In the genomic region with DNA sequence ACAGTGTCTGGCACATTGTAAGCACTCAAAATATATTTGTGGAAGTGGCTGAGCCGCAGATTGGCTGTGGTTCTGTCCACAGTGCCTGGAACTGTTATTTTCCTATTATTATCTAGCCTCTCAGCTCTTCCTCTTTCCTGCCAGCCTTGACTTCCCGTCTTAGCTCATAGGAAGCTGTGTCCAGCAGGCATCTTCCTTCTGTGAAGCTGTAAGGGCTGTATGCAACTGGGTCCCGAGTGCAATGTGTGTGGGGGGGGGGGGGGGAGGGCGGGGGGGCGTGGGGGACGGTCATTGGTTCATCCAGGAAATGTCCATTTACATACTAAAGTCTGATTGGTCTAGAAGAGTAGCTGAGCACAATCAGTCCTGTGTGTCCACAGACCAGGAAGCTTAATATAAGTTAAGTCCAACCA, we compare ENCODE assay signal across 9 cellular contexts.
A peak's percentile ranks its signal among the peaks of the same experiment; 100 is the strongest.
DNase-seq lines count a peak whose midpoint lies in the region; FAIRE-seq and TF ChIP-seq lines count a peak whose summit lies in the region.
"Had no signal": no experiment of that assay in that cellular context is flagged by ENCODE, and none has a peak within 500 bp of the region (broad histone marks: within the 10 kb centered on the region; RNA-seq: fewer than 3 reads in every experiment).

No MANE protein-coding gene starts in this region.

- H3K4me1 ChIP-seq in endothelial cell of umbilical vein (ENCODE audit: control insufficient read depth, extremely low read depth, insufficient read depth, low read length) (no peaks in the 10 kb centered on the region), neuronal stem cell (ENCODE audit: control insufficient read depth in 2 of 2, insufficient read depth in 1 of 2, low read depth in 1 of 2, low read length in 2 of 2) (no peaks in the 10 kb centered on the region)

- TF ChIP-seq POLR2A in endothelial cell of umbilical vein (IDR thresholded peaks at IDR 0.05; ENCODE audit: low read depth, low read length): no peak

- no peak overlapping the region for H4K91ac ChIP-seq in neuronal stem cell (ENCODE audit: low read depth, low read length, poor library complexity)

- peaks cover 48% of the 10 kb centered on the region for H3K27me3 Mint-ChIP-seq in Calu3 (ENCODE audit: unreplicated experiment)

- no peak overlapping the region for H3K4me3 Mint-ChIP-seq in Calu3 (ENCODE audit: low read depth, unreplicated experiment)

- peaks cover 2 to 10% of the 10 kb centered on the region in 2 experiments for H3K27me3 ChIP-seq in endothelial cell of umbilical vein (ENCODE audit: control insufficient read depth in 2 of 2, insufficient read depth in 2 of 2, low read length in 2 of 2)
- peaks cover 0 to 6% (median 0%) of the 10 kb centered on the region in 3 experiments for H3K27me3 ChIP-seq in neuronal stem cell (ENCODE audit: control insufficient read depth in 3 of 3, insufficient read depth in 3 of 3, low read depth in 1 of 3, low read length in 3 of 3)

- H3K36me3 ChIP-seq in endothelial cell of umbilical vein (ENCODE audit: control insufficient read depth in 2 of 2, extremely low read depth in 1 of 2, insufficient read depth in 2 of 2, low read length in 2 of 2) (no peaks in the 10 kb centered on the region), neuronal stem cell (replicated peaks in 1 of 2; ENCODE audit: control insufficient read depth in 2 of 2, insufficient read depth in 2 of 2, low read length in 2 of 2) (no peaks in the 10 kb centered on the region)

- H3K18ac ChIP-seq in neuronal stem cell (ENCODE audit: low read length): no peak overlapping the region

- no peaks in the 10 kb centered on the region for H4K20me1 ChIP-seq in endothelial cell of umbilical vein (replicated peaks; ENCODE audit: control insufficient read depth, extremely low read depth, insufficient read depth, low read length)

- intact Hi-C loops in endothelial cell of umbilical vein (cut with micrococcal nuclease): loop anchor here (1.0 to 2.0 kb wide), 2 partner anchors 117 to 521 kb away; no protein-coding TSS in a partner anchor
- intact Hi-C loops in Calu3 (cut with micrococcal nuclease; ENCODE audit: unreplicated experiment): loop anchor here (1.0 to 5.0 kb wide), 3 partner anchors 55 to 522 kb away; no protein-coding TSS in a partner anchor

- no peak overlapping the region for H2BK15ac ChIP-seq in neuronal stem cell (ENCODE audit: low read length)

- dilution Hi-C loops in endothelial cell of umbilical vein (cut with MboI; ENCODE audit: extremely low pct_ligation_motif_present, low sequenced_read_pairs): no loop called here

- peak; percentile 47 for FAIRE-seq in endothelial cell of umbilical vein (lab: Jason Lieb, UNC)
- FAIRE-seq: GM18507 had no signal

- H3K4me2 ChIP-seq in endothelial cell of umbilical vein (ENCODE audit: insufficient read depth, low read length) (no peak overlapping the region), neuronal stem cell (ENCODE audit: insufficient read depth, low read length, poor library complexity, severe bottlenecking) (no peak overlapping the region)

- no peak overlapping the region for H3K27ac ChIP-seq in endothelial cell of umbilical vein (ENCODE audit: insufficient read depth, low read depth, low read length)
- no peak overlapping the region for H3K27ac ChIP-seq in neuronal stem cell (replicated peaks; ENCODE audit: low read length)

- DNase-seq in ELR (ENCODE audit: low read depth) (peak; percentile 64), NOMO-1 (lab: John Stamatoyannopoulos, UW; ENCODE audit: unreplicated experiment in 2 of 2) (peak; percentile 82 to 98), endothelial cell of umbilical vein (ENCODE audit: low read depth, low spot score) (peak; percentile 32), neuronal stem cell (ENCODE audit: low spot score) (peak; percentile 5), Calu3 (no peak), kidney glomerular epithelial cell (lab: John Stamatoyannopoulos, UW) (no peak), NCI-H82 treated with DMSO at 0.1 percent for 48 hours (lab: John Stamatoyannopoulos, UW; ENCODE audit: unreplicated experiment) (no peak), NCI-H2081 treated with DMSO at 0.1 percent for 48 hours (lab: John Stamatoyannopoulos, UW) (no peak)

- no peak overlapping the region for H2AFZ ChIP-seq in endothelial cell of umbilical vein (ENCODE audit: low read depth, low read length)
- H2AFZ ChIP-seq in neuronal stem cell (ENCODE audit: low read length): no peak overlapping the region

- H3K4ac ChIP-seq in neuronal stem cell (ENCODE audit: low read length): no peak overlapping the region

- no peak overlapping the region for H3K27ac Mint-ChIP-seq in Calu3 (ENCODE audit: unreplicated experiment)

- H2AK5ac ChIP-seq in neuronal stem cell (ENCODE audit: low read depth, low read length): no peak overlapping the region

- no peak overlapping the region for H2BK120ac ChIP-seq in neuronal stem cell (ENCODE audit: low read depth, low read length)

- no peaks in the 10 kb centered on the region for H3K9me3 Mint-ChIP-seq in Calu3 (ENCODE audit: low read depth, unreplicated experiment)

- no peak overlapping the region for H2BK12ac ChIP-seq in neuronal stem cell (ENCODE audit: low read length)

- POLR2A ChIA-PET in endothelial cell of umbilical vein (lab: Charles Lee): no interaction called here

- H3K14ac ChIP-seq in neuronal stem cell (ENCODE audit: low read length): no peak overlapping the region

- no peak overlapping the region for H3K23ac ChIP-seq in neuronal stem cell (ENCODE audit: low read depth, low read length, poor library complexity)

- H3K79me2 ChIP-seq in endothelial cell of umbilical vein (ENCODE audit: control insufficient read depth, insufficient read depth, low read length): no peaks in the 10 kb centered on the region

- H2BK5ac ChIP-seq in neuronal stem cell (ENCODE audit: low read length): no peak overlapping the region

- BruUV-seq in endothelial cell of umbilical vein (replicated peaks; lab: Mats Ljungman, UMichigan): no TSS peak
- BruUV-seq in Calu3 (replicated peaks; lab: Mats Ljungman, UMichigan): no TSS peak

- no peaks in the 10 kb centered on the region for H3K4me1 Mint-ChIP-seq in Calu3 (ENCODE audit: low read depth, unreplicated experiment)

- H3K9ac ChIP-seq in endothelial cell of umbilical vein (replicated peaks; ENCODE audit: extremely low read depth, insufficient read depth, low read length) (no peak overlapping the region), neuronal stem cell (ENCODE audit: low read depth, low read length, poor library complexity) (no peak overlapping the region)

- no peaks in the 10 kb centered on the region for H3K9me1 ChIP-seq in endothelial cell of umbilical vein (replicated peaks; ENCODE audit: control insufficient read depth, extremely low read depth, insufficient read depth, low read length)

- CTCF ChIA-PET in endothelial cell of umbilical vein (lab: Charles Lee): interaction anchor here (0.6 to 4.1 kb wide), 13 partner anchors 13 to 521 kb away, joined by 3 to 35 read pairs (median 4); no protein-coding TSS in a partner anchor
- CTCF ChIA-PET in Calu3 (lab: Charles Lee): no interaction called here

- H3K79me1 ChIP-seq in neuronal stem cell (ENCODE audit: low read depth, low read length): no peaks in the 10 kb centered on the region

- H3K36me3 Mint-ChIP-seq in Calu3 (ENCODE audit: insufficient read depth, unreplicated experiment): no peaks in the 10 kb centered on the region

- no CpG with 5 or more reads among the region's 6 CpGs for WGBS in neuronal stem cell (ENCODE audit: extremely low coverage in 2 of 2, insufficient read length in 2 of 2, insufficient replicate concordance in 1 of 2), 2 donors

- H3K4me3 ChIP-seq in endothelial cell of umbilical vein (replicated peaks in 1 of 3; ENCODE audit: insufficient read depth in 1 of 3, low read depth in 1 of 3, low read length in 3 of 3): no peak overlapping the region
- no peak overlapping the region for H3K4me3 ChIP-seq in neuronal stem cell (ENCODE audit: low read length in 2 of 2)

- H3K9me3 ChIP-seq in endothelial cell of umbilical vein (replicated peaks; ENCODE audit: control insufficient read depth, insufficient read depth, low read length): no peaks in the 10 kb centered on the region
- H3K9me3 ChIP-seq in neuronal stem cell (replicated peaks in 1 of 2; ENCODE audit: control insufficient read depth in 2 of 2, insufficient read depth in 1 of 2, low read depth in 1 of 2, low read length in 2 of 2): no peaks in the 10 kb centered on the region

- no peak overlapping the region for H4K8ac ChIP-seq in neuronal stem cell (ENCODE audit: low read depth, low read length)

- TF ChIP-seq CTCF in endothelial cell of umbilical vein (IDR thresholded peaks at IDR 0.05; ENCODE audit: extremely low read depth in 1 of 2, insufficient read depth in 1 of 2, low read depth in 1 of 2, low read length in 2 of 2): no peak
- no peak for TF ChIP-seq CTCF in Calu3 (IDR thresholded peaks at IDR 0.05; ENCODE audit: unreplicated experiment)

TF ChIP-seq in endothelial cell of umbilical vein, 7 proteins besides CTCF, POLR2A, EP300 and RAD21:
- TF ChIP-seq MYC (IDR thresholded peaks at IDR 0.05; ENCODE audit: low read depth, low read length) (no peak), GATA2 (IDR thresholded peaks at IDR 0.05; ENCODE audit: insufficient read depth, insufficient read length, low read depth, low read length) (peak; percentile 20)

Comparison
In these comparisons a context has a peak if more than half of its experiments do, and no peak if none do; other contexts are left out.
1. DNase-seq: peak in ELR (single experiment), NOMO-1 (2 of 2), endothelial cell of umbilical vein (single experiment) and neuronal stem cell (single experiment); none in Calu3 (single experiment), kidney glomerular epithelial cell (single experiment), NCI-H82 treated with DMSO at 0.1 percent for 48 hours (single experiment) and NCI-H2081 treated with DMSO at 0.1 percent for 48 hours (single experiment).